In the genomic region with DNA sequence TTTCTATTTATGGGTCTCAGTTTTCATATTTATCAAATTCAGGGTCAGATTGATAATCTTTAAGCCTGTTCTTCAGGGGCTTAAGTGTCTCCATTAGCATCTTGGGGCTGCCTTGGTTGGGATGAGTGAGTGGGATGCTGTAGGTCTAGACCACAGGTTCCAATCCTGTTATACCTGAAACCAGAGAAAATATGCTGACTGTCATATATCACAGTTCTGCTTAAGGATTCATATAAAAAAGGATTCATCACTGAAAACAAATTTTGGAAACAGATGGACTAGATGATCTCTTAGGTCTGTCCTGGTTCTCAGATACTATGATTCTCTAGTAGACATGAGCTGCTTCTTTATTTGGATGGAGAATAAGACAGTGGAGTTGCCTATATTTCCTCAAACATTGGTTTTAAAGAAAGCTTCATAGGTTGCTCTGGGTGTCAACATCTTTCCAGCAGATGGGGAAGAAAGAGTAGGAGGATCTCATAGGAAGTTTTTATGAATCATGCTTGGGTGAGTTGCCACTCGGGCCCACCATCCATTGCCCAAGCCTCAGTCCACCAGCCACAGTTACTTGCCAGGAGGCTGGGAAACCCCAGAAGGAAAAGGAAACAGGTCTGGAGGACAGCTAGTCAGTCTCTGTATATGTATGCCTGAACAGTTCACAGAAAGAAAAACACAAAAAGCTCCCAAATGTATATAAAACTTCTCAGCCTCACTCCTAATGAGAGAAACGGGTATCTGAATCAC, we compare ENCODE assay signal across 12 cellular contexts. TPM values are rescaled to one million over a fixed set of nuclear protein-coding genes. Genes with fewer than 3 reads are reported as not detected.
A peak's percentile ranks its signal among the peaks of the same experiment; 100 is the strongest.
DNase-seq lines count a peak whose midpoint lies in the region; ATAC-seq and TF ChIP-seq lines count a peak whose summit lies in the region.
"Had no signal": no experiment of that assay in that cellular context is flagged by ENCODE, and none has a peak within 500 bp of the region (broad histone marks: within the 10 kb centered on the region; RNA-seq: fewer than 3 reads in every experiment).

No MANE protein-coding gene starts in this region.

- H3K4me3 ChIP-seq in fibroblast of villous mesenchyme (ENCODE audit: low read depth, low read length) (no peak overlapping the region), uterus (no peak overlapping the region)
- H3K4me3 ChIP-seq: cardiac muscle cell, neural progenitor cell had no signal

- no peak for DNase-seq in stimulated activated naive CD8-positive, alpha-beta T cell treated with anti-CD3 and anti-CD28 coated beads, Interleukin-15, Interleukin-2, amounts not matched to agents 100 U/mL and 50 U/mL, for 24 hours
- DNase-seq in activated CD8-positive, alpha-beta T cell treated with anti-CD3 and anti-CD28 coated beads for 36 hours = no peak
- DNase-seq in fibroblast of villous mesenchyme (ENCODE audit: low read depth) = peak; percentile 64
- no peak for DNase-seq in uterus
- DNase-seq in T-cell = no peak
- no peak for DNase-seq in GM20000 (ENCODE audit: low spot score)
- DNase-seq: NCI-H510A, WERI-Rb-1 had no signal

- H3K4me3 Mint-ChIP-seq in stimulated activated naive CD8-positive, alpha-beta T cell treated with anti-CD3 and anti-CD28 coated beads, Interleukin-15, Interleukin-2, amounts not matched to agents 100 ng/mL and 50 ng/mL, for 24 hours = peak overlapping the region; percentile 79
- no peak overlapping the region for H3K4me3 Mint-ChIP-seq in activated CD8-positive, alpha-beta T cell treated with anti-CD3 and anti-CD28 coated beads for 36 hours
- no peak overlapping the region for H3K4me3 Mint-ChIP-seq in T-cell
- H3K4me3 Mint-ChIP-seq: neural progenitor cell had no signal

- H3K36me3 Mint-ChIP-seq in stimulated activated naive CD8-positive, alpha-beta T cell treated with anti-CD3 and anti-CD28 coated beads, Interleukin-15, Interleukin-2, amounts not matched to agents 100 ng/mL and 50 ng/mL, for 24 hours (ENCODE audit: low read depth) = peaks cover 67% of the 10 kb centered on the region
- H3K36me3 Mint-ChIP-seq in activated CD8-positive, alpha-beta T cell treated with anti-CD3 and anti-CD28 coated beads for 36 hours (ENCODE audit: low read depth) = peaks cover 36% of the 10 kb centered on the region
- H3K36me3 Mint-ChIP-seq in T-cell = peaks cover 68% of the 10 kb centered on the region
- H3K36me3 Mint-ChIP-seq: neural progenitor cell had no signal

- H3K27me3 Mint-ChIP-seq in stimulated activated naive CD8-positive, alpha-beta T cell treated with anti-CD3 and anti-CD28 coated beads, Interleukin-15, Interleukin-2, amounts not matched to agents 100 ng/mL and 50 ng/mL, for 24 hours = no peaks in the 10 kb centered on the region
- H3K27me3 Mint-ChIP-seq in activated CD8-positive, alpha-beta T cell treated with anti-CD3 and anti-CD28 coated beads for 36 hours = no peaks in the 10 kb centered on the region
- no peaks in the 10 kb centered on the region for H3K27me3 Mint-ChIP-seq in T-cell

- no peak for ATAC-seq in stimulated activated naive CD8-positive, alpha-beta T cell treated with anti-CD3 and anti-CD28 coated beads, Interleukin-15, Interleukin-2, amounts not matched to agents 100 U/mL and 50 U/mL, for 24 hours
- ATAC-seq in activated CD8-positive, alpha-beta T cell treated with anti-CD3 and anti-CD28 coated beads for 36 hours = no peak
- no peak for ATAC-seq in T-cell (replicated peaks in 1 of 4)
- ATAC-seq in GM18858 (IDR thresholded peaks at IDR 0.05; ENCODE audit: unreplicated experiment) = no peak

- no peak for TF ChIP-seq POLR2A in uterus (IDR thresholded peaks at IDR 0.05)

- no peaks in the 10 kb centered on the region for H3K4me1 ChIP-seq in uterus
- H3K4me1 ChIP-seq: neural progenitor cell had no signal

- CTCF ChIA-PET in activated CD8-positive, alpha-beta T cell treated with anti-CD3 and anti-CD28 coated beads for 36 hours (lab: Charles Lee) = interaction anchor here (2.0 to 2.1 kb wide), 2 partner anchors 52 to 199 kb away, joined by 10 to 12 read pairs; partner anchors contain the start of gene MAP3K5
- CTCF ChIA-PET in T-cell (lab: Charles Lee) = interaction anchor here (0.6 to 1.5 kb wide), 5 partner anchors 12 to 235 kb away, joined by 3 to 8 read pairs (median 3); partner anchors contain the start of gene MAP3K5 (in 1 of the 2)

- no peaks in the 10 kb centered on the region for H3K9me3 ChIP-seq in uterus

- no peaks in the 10 kb centered on the region for H3K9me3 Mint-ChIP-seq in stimulated activated naive CD8-positive, alpha-beta T cell treated with anti-CD3 and anti-CD28 coated beads, Interleukin-15, Interleukin-2, amounts not matched to agents 100 ng/mL and 50 ng/mL, for 24 hours
- H3K9me3 Mint-ChIP-seq in activated CD8-positive, alpha-beta T cell treated with anti-CD3 and anti-CD28 coated beads for 36 hours = peaks cover 5% of the 10 kb centered on the region
- H3K9me3 Mint-ChIP-seq in T-cell = no peaks in the 10 kb centered on the region
- H3K9me3 Mint-ChIP-seq: neural progenitor cell had no signal

- no peak for TF ChIP-seq CTCF in activated CD8-positive, alpha-beta T cell treated with anti-CD3 and anti-CD28 coated beads for 36 hours (IDR thresholded peaks at IDR 0.05)
- TF ChIP-seq CTCF in fibroblast of villous mesenchyme (IDR thresholded peaks at IDR 0.05; ENCODE audit: insufficient read depth, low read depth, low read length) (no peak), uterus (IDR thresholded peaks at IDR 0.05) (no peak), GM20000 (IDR thresholded peaks at IDR 0.05; ENCODE audit: extremely low read depth, missing control alignments) (no peak)

- H3K27ac Mint-ChIP-seq in stimulated activated naive CD8-positive, alpha-beta T cell treated with anti-CD3 and anti-CD28 coated beads, Interleukin-15, Interleukin-2, amounts not matched to agents 100 ng/mL and 50 ng/mL, for 24 hours = peak overlapping the region; percentile 97
- peak overlapping the region; percentile 92 for H3K27ac Mint-ChIP-seq in activated CD8-positive, alpha-beta T cell treated with anti-CD3 and anti-CD28 coated beads for 36 hours
- no peak overlapping the region for H3K27ac Mint-ChIP-seq in T-cell
- H3K27ac Mint-ChIP-seq: neural progenitor cell had no signal

- intact Hi-C loops in activated CD8-positive, alpha-beta T cell treated with anti-CD3 and anti-CD28 coated beads for 36 hours (cut with micrococcal nuclease) = no loop called here
- intact Hi-C loops in uterus (cut with DNase I; ENCODE audit: low total_unique reads) = no loop called here

- no peaks in the 10 kb centered on the region for H3K36me3 ChIP-seq in uterus
- H3K36me3 ChIP-seq: cardiac muscle cell, neural progenitor cell had no signal

- H3K4me1 Mint-ChIP-seq in stimulated activated naive CD8-positive, alpha-beta T cell treated with anti-CD3 and anti-CD28 coated beads, Interleukin-15, Interleukin-2, amounts not matched to agents 100 ng/mL and 50 ng/mL, for 24 hours (ENCODE audit: low read depth) = peaks cover 27% of the 10 kb centered on the region
- peaks cover 24% of the 10 kb centered on the region for H3K4me1 Mint-ChIP-seq in activated CD8-positive, alpha-beta T cell treated with anti-CD3 and anti-CD28 coated beads for 36 hours (ENCODE audit: low read depth)
- H3K4me1 Mint-ChIP-seq in T-cell = peaks cover 16 to 30% (median 27%) of the 10 kb centered on the region in 3 donors
- H3K4me1 Mint-ChIP-seq: neural progenitor cell had no signal

- H3K27ac ChIP-seq in uterus = no peak overlapping the region
- H3K27ac ChIP-seq: cardiac muscle cell, neural progenitor cell, WERI-Rb-1 had no signal

- POLR2A ChIA-PET in activated CD8-positive, alpha-beta T cell treated with anti-CD3 and anti-CD28 coated beads for 36 hours (lab: Charles Lee) = no interaction called here
- POLR2A ChIA-PET in T-cell (lab: Charles Lee) = no interaction called here

- H3K27me3 ChIP-seq in uterus = no peaks in the 10 kb centered on the region
- H3K27me3 ChIP-seq: cardiac muscle cell, neural progenitor cell had no signal

RNA-seq across cellular contexts. Expression of gene MAP7, which starts 42.9 kb away (rescaled TPM):
- under 1 TPM; 0.47 to 0.67 TPM for total RNA-seq in activated CD8-positive, alpha-beta T cell treated with anti-CD3 and anti-CD28 coated beads for 36 hours
- total RNA-seq in fibroblast of villous mesenchyme = 0.64 and 1.3 TPM in 2 replicates
- 1 to 10 TPM in 2 of 4 donors, under 1 TPM in 2; 0.29 to 6.8 (median 1.1) TPM for total RNA-seq in uterus
- under 1 TPM; 0.33 to 0.73 (median 0.57) TPM for total RNA-seq in T-cell

Comparison
In these comparisons a context has a peak if more than half of its experiments do, and no peak if none do; other contexts are left out.
1. H3K27ac Mint-ChIP-seq: peak in stimulated activated naive CD8-positive, alpha-beta T cell treated with anti-CD3 and anti-CD28 coated beads, Interleukin-15, Interleukin-2, amounts not matched to agents 100 ng/mL and 50 ng/mL, for 24 hours (single experiment) and activated CD8-positive, alpha-beta T cell treated with anti-CD3 and anti-CD28 coated beads for 36 hours (single experiment); none in T-cell (0 of 2).